In the genomic region with DNA sequence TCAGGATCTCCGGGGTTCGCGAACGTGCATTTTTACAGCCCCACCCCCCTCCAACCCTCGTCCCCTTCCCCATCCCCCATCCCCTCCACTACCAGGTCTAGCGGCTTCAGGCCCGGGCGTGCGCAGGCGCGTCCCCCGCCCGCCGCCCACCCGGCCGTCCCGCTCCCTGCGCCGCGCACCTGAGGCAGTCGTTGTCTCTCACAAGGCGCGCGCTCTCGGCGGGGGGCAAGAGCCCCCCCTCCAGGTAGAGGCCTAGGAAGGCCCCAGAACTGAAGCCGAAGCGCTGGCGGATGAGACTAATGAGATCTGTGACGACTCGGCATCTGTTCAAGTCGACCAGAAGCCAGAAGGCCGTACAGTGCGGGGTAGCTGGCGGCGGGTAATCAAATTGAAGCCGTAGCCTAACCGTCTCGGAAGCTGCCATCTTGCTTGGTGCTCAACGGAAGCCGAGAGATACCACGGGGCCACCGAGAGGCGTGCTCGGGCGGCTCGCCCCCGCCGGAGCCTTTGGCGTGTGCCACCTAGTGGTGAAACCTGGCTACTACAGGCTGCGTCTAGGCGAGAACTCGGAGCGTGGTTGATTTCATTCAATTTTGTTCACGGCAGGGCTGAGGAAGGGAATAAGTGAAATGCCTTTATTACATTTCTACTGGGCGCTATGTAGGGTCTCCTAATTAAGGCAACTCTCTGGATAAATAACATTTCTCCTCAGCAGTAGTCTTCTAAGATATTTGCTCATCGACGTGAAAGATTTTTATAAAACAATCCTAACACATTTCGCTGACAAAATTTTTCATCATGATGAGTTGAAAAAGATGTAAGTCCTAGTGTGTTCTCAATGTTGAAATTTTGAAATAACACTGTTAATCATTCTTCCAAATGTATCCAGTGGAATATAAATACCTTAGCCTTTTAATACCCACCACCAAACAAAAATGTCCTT, we compare ENCODE assay signal across 1 cellular context.
TF ChIP-seq lines count a peak whose summit lies in the region.

A gene with protein sequence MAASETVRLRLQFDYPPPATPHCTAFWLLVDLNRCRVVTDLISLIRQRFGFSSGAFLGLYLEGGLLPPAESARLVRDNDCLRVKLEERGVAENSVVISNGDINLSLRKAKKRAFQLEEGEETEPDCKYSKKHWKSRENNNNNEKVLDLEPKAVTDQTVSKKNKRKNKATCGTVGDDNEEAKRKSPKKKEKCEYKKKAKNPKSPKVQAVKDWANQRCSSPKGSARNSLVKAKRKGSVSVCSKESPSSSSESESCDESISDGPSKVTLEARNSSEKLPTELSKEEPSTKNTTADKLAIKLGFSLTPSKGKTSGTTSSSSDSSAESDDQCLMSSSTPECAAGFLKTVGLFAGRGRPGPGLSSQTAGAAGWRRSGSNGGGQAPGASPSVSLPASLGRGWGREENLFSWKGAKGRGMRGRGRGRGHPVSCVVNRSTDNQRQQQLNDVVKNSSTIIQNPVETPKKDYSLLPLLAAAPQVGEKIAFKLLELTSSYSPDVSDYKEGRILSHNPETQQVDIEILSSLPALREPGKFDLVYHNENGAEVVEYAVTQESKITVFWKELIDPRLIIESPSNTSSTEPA (minus strand): TSS at position 455 of the 943 bp plus-strand sequence. CDS start 31 bp downstream, at position 424.

TF ChIP-seq in HEK293, 187 proteins besides CTCF, POLR2A, EP300 and RAD21 (continued from another document and continues in another):
- TF ChIP-seq, protein P1, sequence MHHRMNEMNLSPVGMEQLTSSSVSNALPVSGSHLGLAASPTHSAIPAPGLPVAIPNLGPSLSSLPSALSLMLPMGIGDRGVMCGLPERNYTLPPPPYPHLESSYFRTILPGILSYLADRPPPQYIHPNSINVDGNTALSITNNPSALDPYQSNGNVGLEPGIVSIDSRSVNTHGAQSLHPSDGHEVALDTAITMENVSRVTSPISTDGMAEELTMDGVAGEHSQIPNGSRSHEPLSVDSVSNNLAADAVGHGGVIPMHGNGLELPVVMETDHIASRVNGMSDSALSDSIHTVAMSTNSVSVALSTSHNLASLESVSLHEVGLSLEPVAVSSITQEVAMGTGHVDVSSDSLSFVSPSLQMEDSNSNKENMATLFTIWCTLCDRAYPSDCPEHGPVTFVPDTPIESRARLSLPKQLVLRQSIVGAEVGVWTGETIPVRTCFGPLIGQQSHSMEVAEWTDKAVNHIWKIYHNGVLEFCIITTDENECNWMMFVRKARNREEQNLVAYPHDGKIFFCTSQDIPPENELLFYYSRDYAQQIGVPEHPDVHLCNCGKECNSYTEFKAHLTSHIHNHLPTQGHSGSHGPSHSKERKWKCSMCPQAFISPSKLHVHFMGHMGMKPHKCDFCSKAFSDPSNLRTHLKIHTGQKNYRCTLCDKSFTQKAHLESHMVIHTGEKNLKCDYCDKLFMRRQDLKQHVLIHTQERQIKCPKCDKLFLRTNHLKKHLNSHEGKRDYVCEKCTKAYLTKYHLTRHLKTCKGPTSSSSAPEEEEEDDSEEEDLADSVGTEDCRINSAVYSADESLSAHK (tag by site-specific recombination; IDR thresholded peaks at IDR 0.05) = peak; percentile 26; the same call in 1 of the 2 replicates
- TF ChIP-seq, protein P2, sequence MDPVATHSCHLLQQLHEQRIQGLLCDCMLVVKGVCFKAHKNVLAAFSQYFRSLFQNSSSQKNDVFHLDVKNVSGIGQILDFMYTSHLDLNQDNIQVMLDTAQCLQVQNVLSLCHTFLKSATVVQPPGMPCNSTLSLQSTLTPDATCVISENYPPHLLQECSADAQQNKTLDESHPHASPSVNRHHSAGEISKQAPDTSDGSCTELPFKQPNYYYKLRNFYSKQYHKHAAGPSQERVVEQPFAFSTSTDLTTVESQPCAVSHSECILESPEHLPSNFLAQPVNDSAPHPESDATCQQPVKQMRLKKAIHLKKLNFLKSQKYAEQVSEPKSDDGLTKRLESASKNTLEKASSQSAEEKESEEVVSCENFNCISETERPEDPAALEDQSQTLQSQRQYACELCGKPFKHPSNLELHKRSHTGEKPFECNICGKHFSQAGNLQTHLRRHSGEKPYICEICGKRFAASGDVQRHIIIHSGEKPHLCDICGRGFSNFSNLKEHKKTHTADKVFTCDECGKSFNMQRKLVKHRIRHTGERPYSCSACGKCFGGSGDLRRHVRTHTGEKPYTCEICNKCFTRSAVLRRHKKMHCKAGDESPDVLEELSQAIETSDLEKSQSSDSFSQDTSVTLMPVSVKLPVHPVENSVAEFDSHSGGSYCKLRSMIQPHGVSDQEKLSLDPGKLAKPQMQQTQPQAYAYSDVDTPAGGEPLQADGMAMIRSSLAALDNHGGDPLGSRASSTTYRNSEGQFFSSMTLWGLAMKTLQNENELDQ (tag by site-specific recombination; IDR thresholded peaks at IDR 0.05; ENCODE audit: low read depth) = no peak
- TF ChIP-seq FEZF1 (tag by site-specific recombination; IDR thresholded peaks at IDR 0.05) (no peak), ZNF112 (tag by site-specific recombination; IDR thresholded peaks at IDR 0.05) (no peak), ZNF571 (tag by site-specific recombination; IDR thresholded peaks at IDR 0.05) (no peak), KLF10 (tag by site-specific recombination; IDR thresholded peaks at IDR 0.05) (0 out of 2 replicates have a peak, but pooled peaks have one; percentile 52), ZNF404 (tag by site-specific recombination; IDR thresholded peaks at IDR 0.05) (no peak), TRIM28 (IDR thresholded peaks at IDR 0.05; ENCODE audit: borderline replicate concordance, low read length) (0 out of 2 replicates have a peak, but pooled peaks have one; percentile 58), ZNF473 (tag by site-specific recombination; IDR thresholded peaks at IDR 0.05) (no peak), ZNF610 (tag by site-specific recombination; IDR thresholded peaks at IDR 0.05; ENCODE audit: borderline replicate concordance) (peak; percentile 74), REPIN1 (tag by site-specific recombination; IDR thresholded peaks at IDR 0.05; ENCODE audit: low read depth) (no peak), GLI4 (tag by site-specific recombination; IDR thresholded peaks at IDR 0.05) (no peak), ZNF114 (tag by site-specific recombination; IDR thresholded peaks at IDR 0.05) (no peak), ZNF37A (tag by site-specific recombination; IDR thresholded peaks at IDR 0.05) (no peak), OVOL3 (tag by site-specific recombination; IDR thresholded peaks at IDR 0.05) (no peak), HOXC10 (CRISPR knock-in tag; IDR thresholded peaks at IDR 0.05) (no peak)
- TF ChIP-seq, protein P3, sequence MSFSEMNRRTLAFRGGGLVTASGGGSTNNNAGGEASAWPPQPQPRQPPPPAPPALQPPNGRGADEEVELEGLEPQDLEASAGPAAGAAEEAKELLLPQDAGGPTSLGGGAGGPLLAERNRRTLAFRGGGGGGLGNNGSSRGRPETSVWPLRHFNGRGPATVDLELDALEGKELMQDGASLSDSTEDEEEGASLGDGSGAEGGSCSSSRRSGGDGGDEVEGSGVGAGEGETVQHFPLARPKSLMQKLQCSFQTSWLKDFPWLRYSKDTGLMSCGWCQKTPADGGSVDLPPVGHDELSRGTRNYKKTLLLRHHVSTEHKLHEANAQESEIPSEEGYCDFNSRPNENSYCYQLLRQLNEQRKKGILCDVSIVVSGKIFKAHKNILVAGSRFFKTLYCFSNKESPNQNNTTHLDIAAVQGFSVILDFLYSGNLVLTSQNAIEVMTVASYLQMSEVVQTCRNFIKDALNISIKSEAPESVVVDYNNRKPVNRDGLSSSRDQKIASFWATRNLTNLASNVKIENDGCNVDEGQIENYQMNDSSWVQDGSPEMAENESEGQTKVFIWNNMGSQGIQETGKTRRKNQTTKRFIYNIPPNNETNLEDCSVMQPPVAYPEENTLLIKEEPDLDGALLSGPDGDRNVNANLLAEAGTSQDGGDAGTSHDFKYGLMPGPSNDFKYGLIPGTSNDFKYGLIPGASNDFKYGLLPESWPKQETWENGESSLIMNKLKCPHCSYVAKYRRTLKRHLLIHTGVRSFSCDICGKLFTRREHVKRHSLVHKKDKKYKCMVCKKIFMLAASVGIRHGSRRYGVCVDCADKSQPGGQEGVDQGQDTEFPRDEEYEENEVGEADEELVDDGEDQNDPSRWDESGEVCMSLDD (tag by site-specific recombination; IDR thresholded peaks at IDR 0.05) = peak; percentile 54; the same call in 1 of the 2 replicates
- TF ChIP-seq, protein P4, sequence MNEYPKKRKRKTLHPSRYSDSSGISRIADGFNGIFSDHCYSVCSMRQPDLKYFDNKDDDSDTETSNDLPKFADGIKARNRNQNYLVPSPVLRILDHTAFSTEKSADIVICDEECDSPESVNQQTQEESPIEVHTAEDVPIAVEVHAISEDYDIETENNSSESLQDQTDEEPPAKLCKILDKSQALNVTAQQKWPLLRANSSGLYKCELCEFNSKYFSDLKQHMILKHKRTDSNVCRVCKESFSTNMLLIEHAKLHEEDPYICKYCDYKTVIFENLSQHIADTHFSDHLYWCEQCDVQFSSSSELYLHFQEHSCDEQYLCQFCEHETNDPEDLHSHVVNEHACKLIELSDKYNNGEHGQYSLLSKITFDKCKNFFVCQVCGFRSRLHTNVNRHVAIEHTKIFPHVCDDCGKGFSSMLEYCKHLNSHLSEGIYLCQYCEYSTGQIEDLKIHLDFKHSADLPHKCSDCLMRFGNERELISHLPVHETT (tag by site-specific recombination; IDR thresholded peaks at IDR 0.05) = 0 out of 2 replicates have a peak, but pooled peaks have one; percentile 55
- TF ChIP-seq, protein P5, sequence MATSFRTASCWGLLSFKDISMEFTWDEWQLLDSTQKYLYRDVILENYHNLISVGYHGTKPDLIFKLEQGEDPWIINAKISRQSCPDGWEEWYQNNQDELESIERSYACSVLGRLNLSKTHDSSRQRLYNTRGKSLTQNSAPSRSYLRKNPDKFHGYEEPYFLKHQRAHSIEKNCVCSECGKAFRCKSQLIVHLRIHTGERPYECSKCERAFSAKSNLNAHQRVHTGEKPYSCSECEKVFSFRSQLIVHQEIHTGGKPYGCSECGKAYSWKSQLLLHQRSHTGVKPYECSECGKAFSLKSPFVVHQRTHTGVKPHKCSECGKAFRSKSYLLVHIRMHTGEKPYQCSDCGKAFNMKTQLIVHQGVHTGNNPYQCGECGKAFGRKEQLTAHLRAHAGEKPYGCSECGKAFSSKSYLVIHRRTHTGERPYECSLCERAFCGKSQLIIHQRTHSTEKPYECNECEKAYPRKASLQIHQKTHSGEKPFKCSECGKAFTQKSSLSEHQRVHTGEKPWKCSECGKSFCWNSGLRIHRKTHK (tag by site-specific recombination; IDR thresholded peaks at IDR 0.05) = no peak
- TF ChIP-seq, protein P6, sequence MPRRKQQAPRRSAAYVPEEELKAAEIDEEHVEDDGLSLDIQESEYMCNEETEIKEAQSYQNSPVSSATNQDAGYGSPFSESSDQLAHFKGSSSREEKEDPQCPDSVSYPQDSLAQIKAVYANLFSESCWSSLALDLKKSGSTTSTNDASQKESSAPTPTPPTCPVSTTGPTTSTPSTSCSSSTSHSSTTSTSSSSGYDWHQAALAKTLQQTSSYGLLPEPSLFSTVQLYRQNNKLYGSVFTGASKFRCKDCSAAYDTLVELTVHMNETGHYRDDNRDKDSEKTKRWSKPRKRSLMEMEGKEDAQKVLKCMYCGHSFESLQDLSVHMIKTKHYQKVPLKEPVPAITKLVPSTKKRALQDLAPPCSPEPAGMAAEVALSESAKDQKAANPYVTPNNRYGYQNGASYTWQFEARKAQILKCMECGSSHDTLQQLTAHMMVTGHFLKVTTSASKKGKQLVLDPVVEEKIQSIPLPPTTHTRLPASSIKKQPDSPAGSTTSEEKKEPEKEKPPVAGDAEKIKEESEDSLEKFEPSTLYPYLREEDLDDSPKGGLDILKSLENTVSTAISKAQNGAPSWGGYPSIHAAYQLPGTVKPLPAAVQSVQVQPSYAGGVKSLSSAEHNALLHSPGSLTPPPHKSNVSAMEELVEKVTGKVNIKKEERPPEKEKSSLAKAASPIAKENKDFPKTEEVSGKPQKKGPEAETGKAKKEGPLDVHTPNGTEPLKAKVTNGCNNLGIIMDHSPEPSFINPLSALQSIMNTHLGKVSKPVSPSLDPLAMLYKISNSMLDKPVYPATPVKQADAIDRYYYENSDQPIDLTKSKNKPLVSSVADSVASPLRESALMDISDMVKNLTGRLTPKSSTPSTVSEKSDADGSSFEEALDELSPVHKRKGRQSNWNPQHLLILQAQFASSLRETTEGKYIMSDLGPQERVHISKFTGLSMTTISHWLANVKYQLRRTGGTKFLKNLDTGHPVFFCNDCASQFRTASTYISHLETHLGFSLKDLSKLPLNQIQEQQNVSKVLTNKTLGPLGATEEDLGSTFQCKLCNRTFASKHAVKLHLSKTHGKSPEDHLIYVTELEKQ (tag by site-specific recombination; IDR thresholded peaks at IDR 0.05; ENCODE audit: borderline replicate concordance) = peak; percentile 18; the same call in 1 of the 2 replicates
- TF ChIP-seq, protein P7, sequence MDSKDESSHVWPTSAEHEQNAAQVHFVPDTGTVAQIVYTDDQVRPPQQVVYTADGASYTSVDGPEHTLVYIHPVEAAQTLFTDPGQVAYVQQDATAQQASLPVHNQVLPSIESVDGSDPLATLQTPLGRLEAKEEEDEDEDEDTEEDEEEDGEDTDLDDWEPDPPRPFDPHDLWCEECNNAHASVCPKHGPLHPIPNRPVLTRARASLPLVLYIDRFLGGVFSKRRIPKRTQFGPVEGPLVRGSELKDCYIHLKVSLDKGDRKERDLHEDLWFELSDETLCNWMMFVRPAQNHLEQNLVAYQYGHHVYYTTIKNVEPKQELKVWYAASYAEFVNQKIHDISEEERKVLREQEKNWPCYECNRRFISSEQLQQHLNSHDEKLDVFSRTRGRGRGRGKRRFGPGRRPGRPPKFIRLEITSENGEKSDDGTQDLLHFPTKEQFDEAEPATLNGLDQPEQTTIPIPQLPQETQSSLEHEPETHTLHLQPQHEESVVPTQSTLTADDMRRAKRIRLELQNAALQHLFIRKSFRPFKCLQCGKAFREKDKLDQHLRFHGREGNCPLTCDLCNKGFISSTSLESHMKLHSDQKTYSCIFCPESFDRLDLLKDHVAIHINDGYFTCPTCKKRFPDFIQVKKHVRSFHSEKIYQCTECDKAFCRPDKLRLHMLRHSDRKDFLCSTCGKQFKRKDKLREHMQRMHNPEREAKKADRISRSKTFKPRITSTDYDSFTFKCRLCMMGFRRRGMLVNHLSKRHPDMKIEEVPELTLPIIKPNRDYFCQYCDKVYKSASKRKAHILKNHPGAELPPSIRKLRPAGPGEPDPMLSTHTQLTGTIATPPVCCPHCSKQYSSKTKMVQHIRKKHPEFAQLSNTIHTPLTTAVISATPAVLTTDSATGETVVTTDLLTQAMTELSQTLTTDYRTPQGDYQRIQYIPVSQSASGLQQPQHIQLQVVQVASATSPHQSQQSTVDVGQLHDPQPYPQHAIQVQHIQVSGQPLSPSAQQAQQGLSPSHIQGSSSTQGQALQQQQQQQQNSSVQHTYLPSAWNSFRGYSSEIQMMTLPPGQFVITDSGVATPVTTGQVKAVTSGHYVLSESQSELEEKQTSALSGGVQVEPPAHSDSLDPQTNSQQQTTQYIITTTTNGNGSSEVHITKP (tag by site-specific recombination; IDR thresholded peaks at IDR 0.05) = 0 out of 2 replicates have a peak, but pooled peaks have one; percentile 16
